Comparison of ENCODE assay signal across 8 cellular contexts in genomic region chr4:11976726-11977263, GRCh38.
"Had no signal": no experiment of that assay in that cellular context is flagged by ENCODE, and none has a peak within 500 bp of the region (broad histone marks: within the 10 kb centered on the region; RNA-seq: fewer than 3 reads in every experiment).

No MANE protein-coding gene starts in this region.

- ATAC-seq: GM23338, K562 had no signal

- H3K4me2 ChIP-seq: GM23338 had no signal

- DNase-seq: H9, HCEC 1CT, IMR-90 had no signal

- H3K27ac ChIP-seq: HL-60 had no signal

- H2AFZ ChIP-seq: GM23338 had no signal

- H3K4me3 ChIP-seq: GM23338, K562 had no signal

- FAIRE-seq: H1, H54, K562 had no signal
